Comparison of ENCODE assay signal across 28 cellular contexts in the genomic region with DNA sequence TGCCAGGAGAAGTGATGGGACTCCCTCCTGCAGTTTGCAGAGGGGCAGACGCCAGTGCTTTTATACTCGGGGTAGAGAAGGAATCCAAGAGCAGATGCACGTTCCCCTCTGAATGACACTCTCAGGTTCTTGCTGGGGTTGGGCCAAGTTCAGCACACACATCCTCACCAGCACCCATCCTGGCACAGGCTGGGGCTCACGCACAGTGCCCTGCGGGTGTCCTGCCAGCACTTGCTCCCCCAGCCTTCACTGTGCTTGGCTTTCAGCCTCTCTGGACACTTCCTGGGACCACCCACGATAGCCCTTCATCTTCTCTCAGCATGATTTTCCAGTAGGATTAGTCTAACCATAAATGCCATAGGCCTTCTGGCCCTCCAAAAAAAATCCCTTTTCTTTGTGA.
"Had no signal": no experiment of that assay in that cellular context is flagged by ENCODE, and none has a peak within 500 bp of the region (broad histone marks: within the 10 kb centered on the region; RNA-seq: fewer than 3 reads in every experiment).

No MANE protein-coding gene starts in this region.

- H3K27me3 Mint-ChIP-seq: activated B cell treated with CpG ODN at 0.5 μM for 24 hours; activated CD4-positive, alpha-beta memory T cell treated with anti-CD3 and anti-CD28 coated beads for 36 hours; activated CD4-positive, alpha-beta T cell treated with anti-CD3 and anti-CD28 coated beads for 36 hours; activated CD4-positive, alpha-beta T cell treated with anti-CD3 and anti-CD28 coated beads, Interleukin-2, amount 10 ng/mL, durations not matched to agents 24 days and 14 days; activated naive CD4-positive, alpha-beta T cell treated with anti-CD3 and anti-CD28 coated beads, Interleukin-2, amount 10 ng/mL, durations not matched to agents 7 days and 5 days; activated naive CD8-positive, alpha-beta T cell treated with anti-CD3 and anti-CD28 coated beads, Interleukin-2, amount 10 ng/mL, durations not matched to agents 7 days and 5 days; activated T-cell treated with anti-CD3 and anti-CD28 coated beads, Interleukin-2, amount 50 U/mL, for 24 hours had no signal

- H3K36me3 ChIP-seq: ascending aorta, brain microvascular endothelial cell, esophagus muscularis mucosa, gastrocnemius medialis, heart right ventricle had no signal

- H3K9me3 ChIP-seq: ascending aorta, esophagus muscularis mucosa, gastrocnemius medialis, heart right ventricle had no signal

- H3K4me3 Mint-ChIP-seq: activated B cell treated with CpG ODN at 0.5 μM for 24 hours; activated CD4-positive, alpha-beta memory T cell treated with anti-CD3 and anti-CD28 coated beads for 36 hours; activated CD4-positive, alpha-beta T cell treated with anti-CD3 and anti-CD28 coated beads for 36 hours; activated CD4-positive, alpha-beta T cell treated with anti-CD3 and anti-CD28 coated beads, Interleukin-2, amount 10 ng/mL, durations not matched to agents 24 days and 14 days; activated naive CD4-positive, alpha-beta T cell treated with anti-CD3 and anti-CD28 coated beads, Interleukin-2, amount 10 ng/mL, durations not matched to agents 7 days and 5 days; activated naive CD8-positive, alpha-beta T cell treated with anti-CD3 and anti-CD28 coated beads, Interleukin-2, amount 10 ng/mL, durations not matched to agents 7 days and 5 days; activated T-cell treated with anti-CD3 and anti-CD28 coated beads, Interleukin-2, amount 50 U/mL, for 24 hours; activated T-cell treated with anti-CD3 and anti-CD28 coated beads, Interleukin-2, amount 50 U/mL, for 72 hours; central memory CD8-positive, alpha-beta T cell; effector memory CD8-positive, alpha-beta T cell had no signal

- H3K27me3 ChIP-seq: ascending aorta, brain microvascular endothelial cell, foreskin keratinocyte, gastrocnemius medialis had no signal

- ATAC-seq: activated CD4-positive, alpha-beta T cell treated with anti-CD3 and anti-CD28 coated beads for 36 hours; activated CD4-positive, CD25-positive, alpha-beta regulatory T cell treated with anti-CD3 and anti-CD28 coated beads, Interleukin-2, amount 50 U/mL, for 24 hours; activated naive CD4-positive, alpha-beta T cell treated with anti-CD3 and anti-CD28 coated beads, Interleukin-2, amount 50 U/mL, for 72 hours; activated T-cell treated with anti-CD3 and anti-CD28 coated beads, Interleukin-2, amount 50 U/mL, for 72 hours; effector memory CD8-positive, alpha-beta T cell; foreskin keratinocyte; gastrocnemius medialis; heart right ventricle had no signal

- H3K36me3 Mint-ChIP-seq: activated CD4-positive, alpha-beta memory T cell treated with anti-CD3 and anti-CD28 coated beads for 36 hours; activated naive CD4-positive, alpha-beta T cell treated with anti-CD3 and anti-CD28 coated beads, Interleukin-2, amount 10 ng/mL, durations not matched to agents 7 days and 5 days; activated naive CD4-positive, alpha-beta T cell treated with anti-CD3 and anti-CD28 coated beads, Interleukin-2, amount 50 U/mL, for 72 hours; activated naive CD8-positive, alpha-beta T cell treated with anti-CD3 and anti-CD28 coated beads, Interleukin-2, amount 10 ng/mL, durations not matched to agents 7 days and 5 days had no signal

- DNase-seq: activated B cell treated with CpG ODN at 0.5 μM for 24 hours; activated CD4-positive, alpha-beta memory T cell treated with anti-CD3 and anti-CD28 coated beads for 36 hours; activated CD4-positive, alpha-beta T cell treated with anti-CD3 and anti-CD28 coated beads for 36 hours; activated CD4-positive, alpha-beta T cell treated with anti-CD3 and anti-CD28 coated beads, Interleukin-2, amount 10 ng/mL, durations not matched to agents 24 days and 14 days; activated CD8-positive, alpha-beta memory T cell treated with anti-CD3 and anti-CD28 coated beads, Interleukin-2, amount 50 U/mL, for 48 hours; activated gamma-delta T cell; activated naive CD4-positive, alpha-beta T cell; activated naive CD4-positive, alpha-beta T cell treated with anti-CD3 and anti-CD28 coated beads, Interleukin-2, amount 10 ng/mL, durations not matched to agents 7 days and 5 days; activated naive CD8-positive, alpha-beta T cell treated with anti-CD3 and anti-CD28 coated beads, Interleukin-2, amount 10 ng/mL, durations not matched to agents 7 days and 5 days; activated T-cell treated with anti-CD3 and anti-CD28 coated beads for 4 hours; activated T-cell treated with anti-CD3 and anti-CD28 coated beads, Interleukin-2, amount 50 U/mL, for 24 hours; activated T-cell treated with anti-CD3 and anti-CD28 coated beads, Interleukin-2, amount 50 U/mL, for 72 hours; brain microvascular endothelial cell; cortex of kidney; dermis blood vessel endothelial cell; effector CD4-positive, alpha-beta T cell; effector memory CD8-positive, alpha-beta T cell; erythroblast; foreskin keratinocyte; gastrocnemius medialis; heart right ventricle; T-helper 2 cell had no signal

- H3K4me3 ChIP-seq: ascending aorta, esophagus muscularis mucosa, gastrocnemius medialis, heart right ventricle had no signal

- H3K27ac Mint-ChIP-seq: activated B cell treated with CpG ODN at 0.5 μM for 24 hours; activated CD4-positive, alpha-beta memory T cell treated with anti-CD3 and anti-CD28 coated beads for 36 hours; activated CD4-positive, alpha-beta T cell treated with anti-CD3 and anti-CD28 coated beads for 36 hours; activated CD4-positive, alpha-beta T cell treated with anti-CD3 and anti-CD28 coated beads, Interleukin-2, amount 10 ng/mL, durations not matched to agents 24 days and 14 days; activated naive CD4-positive, alpha-beta T cell treated with anti-CD3 and anti-CD28 coated beads, Interleukin-2, amount 10 ng/mL, durations not matched to agents 7 days and 5 days; activated naive CD4-positive, alpha-beta T cell treated with anti-CD3 and anti-CD28 coated beads, Interleukin-2, amount 50 U/mL, for 72 hours; activated naive CD8-positive, alpha-beta T cell treated with anti-CD3 and anti-CD28 coated beads, Interleukin-2, amount 10 ng/mL, durations not matched to agents 7 days and 5 days; activated T-cell treated with anti-CD3 and anti-CD28 coated beads, Interleukin-2, amount 50 U/mL, for 24 hours; activated T-cell treated with anti-CD3 and anti-CD28 coated beads, Interleukin-2, amount 50 U/mL, for 72 hours; effector memory CD8-positive, alpha-beta T cell had no signal

- H3K4me1 Mint-ChIP-seq: activated B cell treated with CpG ODN at 0.5 μM for 24 hours; activated CD4-positive, alpha-beta T cell treated with anti-CD3 and anti-CD28 coated beads for 36 hours; activated CD4-positive, alpha-beta T cell treated with anti-CD3 and anti-CD28 coated beads, Interleukin-2, amount 10 ng/mL, durations not matched to agents 24 days and 14 days; activated naive CD4-positive, alpha-beta T cell treated with anti-CD3 and anti-CD28 coated beads, Interleukin-2, amount 10 ng/mL, durations not matched to agents 7 days and 5 days; activated naive CD8-positive, alpha-beta T cell treated with anti-CD3 and anti-CD28 coated beads, Interleukin-2, amount 10 ng/mL, durations not matched to agents 7 days and 5 days; central memory CD8-positive, alpha-beta T cell had no signal

- H3K4me1 ChIP-seq: ascending aorta, esophagus muscularis mucosa, foreskin keratinocyte, gastrocnemius medialis, heart right ventricle had no signal

- H3K9me3 Mint-ChIP-seq: activated CD4-positive, alpha-beta memory T cell treated with anti-CD3 and anti-CD28 coated beads for 36 hours; activated CD4-positive, alpha-beta T cell treated with anti-CD3 and anti-CD28 coated beads, Interleukin-2, amount 10 ng/mL, durations not matched to agents 24 days and 14 days; activated naive CD4-positive, alpha-beta T cell treated with anti-CD3 and anti-CD28 coated beads, Interleukin-2, amount 10 ng/mL, durations not matched to agents 7 days and 5 days; activated naive CD4-positive, alpha-beta T cell treated with anti-CD3 and anti-CD28 coated beads, Interleukin-2, amount 50 U/mL, for 72 hours; activated naive CD8-positive, alpha-beta T cell treated with anti-CD3 and anti-CD28 coated beads, Interleukin-2, amount 10 ng/mL, durations not matched to agents 7 days and 5 days; activated T-cell treated with anti-CD3 and anti-CD28 coated beads, Interleukin-2, amount 50 U/mL, for 24 hours; activated T-cell treated with anti-CD3 and anti-CD28 coated beads, Interleukin-2, amount 50 U/mL, for 72 hours; central memory CD8-positive, alpha-beta T cell; effector memory CD8-positive, alpha-beta T cell had no signal

- H3K27ac ChIP-seq: ascending aorta, brain microvascular endothelial cell, esophagus muscularis mucosa, foreskin keratinocyte, gastrocnemius medialis, heart right ventricle, VCaP had no signal
